In genomic region chr16:47939690-47940089, GRCh38 we compare ENCODE assay signal across 1 cellular context.
TF ChIP-seq lines count a peak whose summit lies in the region.

No MANE protein-coding gene starts in this region.

TF ChIP-seq in GM23338, 12 proteins besides CTCF, POLR2A, EP300 and RAD21 (continued from another document):
- TF ChIP-seq CREB1 (CRISPR knock-in tag; IDR thresholded peaks at IDR 0.05; ENCODE audit: low read depth) (no peak), EZH2 (IDR thresholded peaks at IDR 0.05; ENCODE audit: low read depth, unreplicated experiment) (no peak), REST (IDR thresholded peaks at IDR 0.05; ENCODE audit: unreplicated experiment) (no peak)
TF ChIP-seq in GM23338: peak in this region for 0.
